ENCODE assay signal across 2 cellular contexts in the genomic region with DNA sequence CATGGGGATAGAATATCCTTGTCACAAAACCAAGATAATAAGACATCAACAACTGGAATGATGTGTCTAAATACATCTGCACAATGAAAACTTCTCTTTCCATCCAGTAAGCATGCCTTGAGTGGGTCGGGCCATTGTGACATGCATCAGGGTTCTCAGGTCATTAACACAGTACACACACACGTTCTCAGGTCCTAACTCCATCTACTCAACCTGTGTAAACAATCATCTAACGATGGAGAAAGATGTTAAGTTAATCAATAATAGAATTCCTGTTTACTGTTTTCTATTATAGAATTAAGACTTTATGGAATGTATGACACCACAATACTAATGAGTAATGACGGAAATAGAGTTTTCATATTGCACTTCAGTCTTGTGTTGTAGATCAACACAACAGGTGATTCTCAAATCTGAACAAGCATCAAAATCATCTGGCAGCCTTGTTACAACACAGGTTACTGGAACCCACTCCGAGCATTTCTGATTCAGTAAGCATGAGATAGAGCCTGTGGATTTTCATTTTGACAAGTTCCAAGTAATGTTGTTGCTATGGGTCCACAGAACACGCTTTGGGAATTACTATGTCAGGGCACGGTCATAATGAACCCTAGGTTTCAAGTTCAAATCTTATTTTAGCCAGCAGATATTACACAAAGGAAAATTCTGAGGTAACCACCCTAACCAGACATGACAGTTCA.
TF ChIP-seq lines count a peak whose summit lies in the region.

No MANE protein-coding gene starts in this region.

TF ChIP-seq in liver, 16 proteins besides CTCF, POLR2A, EP300 and RAD21 (continued from another document):
- TF ChIP-seq, protein P1, sequence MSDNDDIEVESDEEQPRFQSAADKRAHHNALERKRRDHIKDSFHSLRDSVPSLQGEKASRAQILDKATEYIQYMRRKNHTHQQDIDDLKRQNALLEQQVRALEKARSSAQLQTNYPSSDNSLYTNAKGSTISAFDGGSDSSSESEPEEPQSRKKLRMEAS (IDR thresholded peaks at IDR 0.05) = peak; percentile 25
- TF ChIP-seq FOXA2 (IDR thresholded peaks at IDR 0.05) (peak; percentile 59), JUND (IDR thresholded peaks at IDR 0.05) (peak; percentile 32 to 43), YY1 (IDR thresholded peaks at IDR 0.05) (peak; percentile 36), EGR1 (IDR thresholded peaks at IDR 0.05; ENCODE audit: low read depth in 2 of 2) (peak in 1 of 2 donors; percentile 14), FOXA1 (IDR thresholded peaks at IDR 0.05) (no peak), RXRA (IDR thresholded peaks at IDR 0.05) (peak; percentile 67 to 69), HNF4A (conservative IDR thresholded peaks at IDR 0.05) (peak; percentile 66 to 78)
- TF ChIP-seq, protein P2, sequence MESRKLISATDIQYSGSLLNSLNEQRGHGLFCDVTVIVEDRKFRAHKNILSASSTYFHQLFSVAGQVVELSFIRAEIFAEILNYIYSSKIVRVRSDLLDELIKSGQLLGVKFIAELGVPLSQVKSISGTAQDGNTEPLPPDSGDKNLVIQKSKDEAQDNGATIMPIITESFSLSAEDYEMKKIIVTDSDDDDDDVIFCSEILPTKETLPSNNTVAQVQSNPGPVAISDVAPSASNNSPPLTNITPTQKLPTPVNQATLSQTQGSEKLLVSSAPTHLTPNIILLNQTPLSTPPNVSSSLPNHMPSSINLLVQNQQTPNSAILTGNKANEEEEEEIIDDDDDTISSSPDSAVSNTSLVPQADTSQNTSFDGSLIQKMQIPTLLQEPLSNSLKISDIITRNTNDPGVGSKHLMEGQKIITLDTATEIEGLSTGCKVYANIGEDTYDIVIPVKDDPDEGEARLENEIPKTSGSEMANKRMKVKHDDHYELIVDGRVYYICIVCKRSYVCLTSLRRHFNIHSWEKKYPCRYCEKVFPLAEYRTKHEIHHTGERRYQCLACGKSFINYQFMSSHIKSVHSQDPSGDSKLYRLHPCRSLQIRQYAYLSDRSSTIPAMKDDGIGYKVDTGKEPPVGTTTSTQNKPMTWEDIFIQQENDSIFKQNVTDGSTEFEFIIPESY (IDR thresholded peaks at IDR 0.05) = no peak

TF ChIP-seq in HepG2, 621 proteins besides CTCF, POLR2A, EP300 and RAD21 (continued from another document):
- TF ChIP-seq, protein P3, sequence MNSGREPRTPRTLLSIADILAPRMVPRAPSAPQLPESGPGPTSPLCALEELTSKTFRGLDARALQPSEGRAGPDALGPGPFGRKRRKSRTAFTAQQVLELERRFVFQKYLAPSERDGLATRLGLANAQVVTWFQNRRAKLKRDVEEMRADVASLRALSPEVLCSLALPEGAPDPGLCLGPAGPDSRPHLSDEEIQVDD (CRISPR knock-in tag; IDR thresholded peaks at IDR 0.05; ENCODE audit: borderline replicate concordance) = no peak
- TF ChIP-seq MAZ (IDR thresholded peaks at IDR 0.05; ENCODE audit: borderline replicate concordance, low read depth, low read length) (no peak), MAZ (CRISPR knock-in tag; IDR thresholded peaks at IDR 0.05; ENCODE audit: low read depth) (no peak), HNRNPLL (IDR thresholded peaks at IDR 0.05; ENCODE audit: low read depth, low read length, poor library complexity, severe bottlenecking) (no peak), DNMT3B (CRISPR knock-in tag; conservative IDR thresholded peaks at IDR 0.05) (no peak), ZNF879 (CRISPR knock-in tag; IDR thresholded peaks at IDR 0.05) (no peak), ZNF530 (CRISPR knock-in tag; IDR thresholded peaks at IDR 0.05; ENCODE audit: low read depth) (no peak), ZNF619 (CRISPR knock-in tag; IDR thresholded peaks at IDR 0.05) (no peak), SOX5 (CRISPR knock-in tag; IDR thresholded peaks at IDR 0.05; ENCODE audit: borderline replicate concordance) (no peak), ZNF234 (CRISPR knock-in tag; conservative IDR thresholded peaks at IDR 0.05) (no peak), NPAS2 (CRISPR knock-in tag; IDR thresholded peaks at IDR 0.05; ENCODE audit: borderline replicate concordance) (no peak), IKZF1 (IDR thresholded peaks at IDR 0.05) (no peak), SMYD3 (CRISPR knock-in tag; IDR thresholded peaks at IDR 0.05) (no peak), BRD4 (CRISPR knock-in tag; IDR thresholded peaks at IDR 0.05) (no peak), NFIC (IDR thresholded peaks at IDR 0.05; ENCODE audit: low read length) (no peak), FOSL2 (CRISPR knock-in tag; IDR thresholded peaks at IDR 0.05) (no peak), HES4 (CRISPR knock-in tag; IDR thresholded peaks at IDR 0.05; ENCODE audit: borderline replicate concordance) (no peak)
- TF ChIP-seq, protein P4, sequence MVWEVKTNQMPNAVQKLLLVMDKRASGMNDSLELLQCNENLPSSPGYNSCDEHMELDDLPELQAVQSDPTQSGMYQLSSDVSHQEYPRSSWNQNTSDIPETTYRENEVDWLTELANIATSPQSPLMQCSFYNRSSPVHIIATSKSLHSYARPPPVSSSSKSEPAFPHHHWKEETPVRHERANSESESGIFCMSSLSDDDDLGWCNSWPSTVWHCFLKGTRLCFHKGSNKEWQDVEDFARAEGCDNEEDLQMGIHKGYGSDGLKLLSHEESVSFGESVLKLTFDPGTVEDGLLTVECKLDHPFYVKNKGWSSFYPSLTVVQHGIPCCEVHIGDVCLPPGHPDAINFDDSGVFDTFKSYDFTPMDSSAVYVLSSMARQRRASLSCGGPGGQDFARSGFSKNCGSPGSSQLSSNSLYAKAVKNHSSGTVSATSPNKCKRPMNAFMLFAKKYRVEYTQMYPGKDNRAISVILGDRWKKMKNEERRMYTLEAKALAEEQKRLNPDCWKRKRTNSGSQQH (CRISPR knock-in tag; IDR thresholded peaks at IDR 0.05; ENCODE audit: low read depth) = no peak
- TF ChIP-seq, protein P5, sequence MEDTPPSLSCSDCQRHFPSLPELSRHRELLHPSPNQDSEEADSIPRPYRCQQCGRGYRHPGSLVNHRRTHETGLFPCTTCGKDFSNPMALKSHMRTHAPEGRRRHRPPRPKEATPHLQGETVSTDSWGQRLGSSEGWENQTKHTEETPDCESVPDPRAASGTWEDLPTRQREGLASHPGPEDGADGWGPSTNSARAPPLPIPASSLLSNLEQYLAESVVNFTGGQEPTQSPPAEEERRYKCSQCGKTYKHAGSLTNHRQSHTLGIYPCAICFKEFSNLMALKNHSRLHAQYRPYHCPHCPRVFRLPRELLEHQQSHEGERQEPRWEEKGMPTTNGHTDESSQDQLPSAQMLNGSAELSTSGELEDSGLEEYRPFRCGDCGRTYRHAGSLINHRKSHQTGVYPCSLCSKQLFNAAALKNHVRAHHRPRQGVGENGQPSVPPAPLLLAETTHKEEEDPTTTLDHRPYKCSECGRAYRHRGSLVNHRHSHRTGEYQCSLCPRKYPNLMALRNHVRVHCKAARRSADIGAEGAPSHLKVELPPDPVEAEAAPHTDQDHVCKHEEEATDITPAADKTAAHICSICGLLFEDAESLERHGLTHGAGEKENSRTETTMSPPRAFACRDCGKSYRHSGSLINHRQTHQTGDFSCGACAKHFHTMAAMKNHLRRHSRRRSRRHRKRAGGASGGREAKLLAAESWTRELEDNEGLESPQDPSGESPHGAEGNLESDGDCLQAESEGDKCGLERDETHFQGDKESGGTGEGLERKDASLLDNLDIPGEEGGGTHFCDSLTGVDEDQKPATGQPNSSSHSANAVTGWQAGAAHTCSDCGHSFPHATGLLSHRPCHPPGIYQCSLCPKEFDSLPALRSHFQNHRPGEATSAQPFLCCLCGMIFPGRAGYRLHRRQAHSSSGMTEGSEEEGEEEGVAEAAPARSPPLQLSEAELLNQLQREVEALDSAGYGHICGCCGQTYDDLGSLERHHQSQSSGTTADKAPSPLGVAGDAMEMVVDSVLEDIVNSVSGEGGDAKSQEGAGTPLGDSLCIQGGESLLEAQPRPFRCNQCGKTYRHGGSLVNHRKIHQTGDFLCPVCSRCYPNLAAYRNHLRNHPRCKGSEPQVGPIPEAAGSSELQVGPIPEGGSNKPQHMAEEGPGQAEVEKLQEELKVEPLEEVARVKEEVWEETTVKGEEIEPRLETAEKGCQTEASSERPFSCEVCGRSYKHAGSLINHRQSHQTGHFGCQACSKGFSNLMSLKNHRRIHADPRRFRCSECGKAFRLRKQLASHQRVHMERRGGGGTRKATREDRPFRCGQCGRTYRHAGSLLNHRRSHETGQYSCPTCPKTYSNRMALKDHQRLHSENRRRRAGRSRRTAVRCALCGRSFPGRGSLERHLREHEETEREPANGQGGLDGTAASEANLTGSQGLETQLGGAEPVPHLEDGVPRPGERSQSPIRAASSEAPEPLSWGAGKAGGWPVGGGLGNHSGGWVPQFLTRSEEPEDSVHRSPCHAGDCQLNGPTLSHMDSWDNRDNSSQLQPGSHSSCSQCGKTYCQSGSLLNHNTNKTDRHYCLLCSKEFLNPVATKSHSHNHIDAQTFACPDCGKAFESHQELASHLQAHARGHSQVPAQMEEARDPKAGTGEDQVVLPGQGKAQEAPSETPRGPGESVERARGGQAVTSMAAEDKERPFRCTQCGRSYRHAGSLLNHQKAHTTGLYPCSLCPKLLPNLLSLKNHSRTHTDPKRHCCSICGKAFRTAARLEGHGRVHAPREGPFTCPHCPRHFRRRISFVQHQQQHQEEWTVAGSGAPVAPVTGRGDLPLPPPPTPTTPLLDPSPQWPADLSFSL (CRISPR knock-in tag; IDR thresholded peaks at IDR 0.05) = no peak
